Comparison of ENCODE assay signal across 14 cellular contexts in the genomic region with DNA sequence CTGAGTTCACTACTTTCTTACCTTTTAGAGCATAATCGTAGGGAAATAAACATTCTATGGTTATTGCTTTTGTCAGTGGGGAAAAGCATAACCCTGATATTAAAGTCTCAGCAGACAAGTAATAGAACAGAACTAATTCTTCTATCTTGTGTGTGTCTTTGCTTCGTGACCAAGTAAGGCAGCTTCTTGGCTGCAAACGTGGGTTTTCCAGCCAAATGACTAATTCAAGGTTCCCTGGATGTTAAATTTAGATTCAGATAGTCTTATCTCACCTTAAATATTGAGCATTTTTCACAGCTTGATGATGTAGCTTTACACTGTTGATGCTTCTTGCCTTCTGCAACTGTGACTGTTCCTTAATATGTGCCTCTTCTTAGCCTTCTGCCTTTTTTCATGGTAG.
A peak's percentile ranks its signal among the peaks of the same experiment; 100 is the strongest.
DNase-seq lines count a peak whose midpoint lies in the region; TF ChIP-seq lines count a peak whose summit lies in the region.
"Had no signal": no experiment of that assay in that cellular context is flagged by ENCODE, and none has a peak within 500 bp of the region (broad histone marks: within the 10 kb centered on the region; RNA-seq: fewer than 3 reads in every experiment).

No MANE protein-coding gene starts in this region.

- POLR2A ChIA-PET in SK-N-SH (lab: Yijun Ruan, JAX): interaction anchor here (0.6 kb wide), 1 partner anchor 69 kb away, joined by 3 read pairs; no protein-coding TSS in a partner anchor

- H3K36me3 ChIP-seq in SK-N-SH (replicated peaks in 1 of 2; ENCODE audit: control insufficient read depth in 1 of 2, insufficient read depth in 2 of 2, low read length in 1 of 2) (peaks cover 9% of the 10 kb centered on the region in 2 experiments), esophagus muscularis mucosa (no peaks in the 10 kb centered on the region)

- DNase-seq in AG10803 (ENCODE audit: low read depth) (peak; percentile 14), SK-N-SH (no peak), esophagus muscularis mucosa (ENCODE audit: extremely low spot score) (no peak), osteocyte (ENCODE audit: extremely low spot score, unreplicated experiment) (no peak), NCI-H1105 (lab: John Stamatoyannopoulos, UW) (no peak), NCI-H526 treated with DMSO at 0.1 percent for 48 hours (lab: John Stamatoyannopoulos, UW) (no peak), dedifferentiated amniotic fluid mesenchymal stem cell (ENCODE audit: extremely low spot score) (no peak)
- DNase-seq in stimulated activated CD8-positive, alpha-beta memory T cell treated with anti-CD3 and anti-CD28 coated beads, Interleukin-4, amount 100 ng/mL, for 48 hours: no peak
- DNase-seq: activated CD8-positive, alpha-beta T cell treated with anti-CD3 and anti-CD28 coated beads for 36 hours; naive thymus-derived CD8-positive, alpha-beta T cell; NK-92 treated with Interleukin-12 subunit alpha and Interleukin-12 subunit beta, amount 100 ng/mL, for 24 hours; SIG-M5 had no signal

- no peak for TF ChIP-seq POLR2A in esophagus muscularis mucosa (IDR thresholded peaks at IDR 0.05; ENCODE audit: low read depth)

- H3K9me3 ChIP-seq in SK-N-SH (no peaks in the 10 kb centered on the region), esophagus muscularis mucosa (no peaks in the 10 kb centered on the region)

- H3K27ac Mint-ChIP-seq in osteocyte (ENCODE audit: unreplicated experiment): peak overlapping the region; percentile 46
- H3K27ac Mint-ChIP-seq: activated CD8-positive, alpha-beta T cell treated with anti-CD3 and anti-CD28 coated beads for 36 hours; activated T-helper 2 cell treated with anti-CD3 and anti-CD28 coated beads, Interferon-gamma antibody, Interleukin-2, Interleukin-4, amounts not matched to agents 10 μg/mL and 5 μg/mL and 100 μg/mL, durations not matched to agents 14 hours and 24 hours and 36 hours; naive thymus-derived CD8-positive, alpha-beta T cell had no signal

- H3F3A ChIP-seq in SK-N-SH (replicated peaks; ENCODE audit: insufficient read depth): peaks cover 24% of the 10 kb centered on the region

- peaks cover 10% of the 10 kb centered on the region for H3K36me3 Mint-ChIP-seq in osteocyte (ENCODE audit: unreplicated experiment)

- no peaks in the 10 kb centered on the region for H4K20me1 ChIP-seq in SK-N-SH (ENCODE audit: insufficient read depth)

- H3K9me2 ChIP-seq in SK-N-SH: no peaks in the 10 kb centered on the region

- H3K4me1 ChIP-seq in SK-N-SH (ENCODE audit: control insufficient read depth in 1 of 2, insufficient read depth in 2 of 2, low read depth in 1 of 2, low read length in 1 of 2) (peaks cover 14 to 16% of the 10 kb centered on the region in 2 experiments; a peak in 3 of 4 replicates), esophagus muscularis mucosa (peaks cover 21 to 35% (median 30%) of the 10 kb centered on the region in 4 donors)

- H3K9ac ChIP-seq in SK-N-SH: peak overlapping the region; percentile 31; the same call in 1 of the 2 replicates

- H3K9me3 Mint-ChIP-seq in osteocyte (ENCODE audit: unreplicated experiment): peaks cover 8% of the 10 kb centered on the region
- H3K9me3 Mint-ChIP-seq: activated T-helper 2 cell treated with anti-CD3 and anti-CD28 coated beads, Interferon-gamma antibody, Interleukin-2, Interleukin-4, amounts not matched to agents 10 μg/mL and 5 μg/mL and 100 μg/mL, durations not matched to agents 14 hours and 24 hours and 36 hours had no signal

- 0 out of 2 replicates have a peak, but pooled peaks cover 3% of the 10 kb centered on the region for H3K79me2 ChIP-seq in SK-N-SH (ENCODE audit: insufficient read depth)

- TF ChIP-seq RAD21 in SK-N-SH (IDR thresholded peaks at IDR 0.05; ENCODE audit: low read length): no peak

- peak overlapping the region in 1 of 2 experiments; percentile 80; a peak in 2 of 4 replicates for H3K27ac ChIP-seq in SK-N-SH (ENCODE audit: low read depth in 2 of 2, low read length in 1 of 2)
- peak overlapping the region in 3 of 4 donors; percentile 38 to 57 (median 56) for H3K27ac ChIP-seq in esophagus muscularis mucosa (replicated peaks in 1 of 4)

- CTCF ChIA-PET in SK-N-SH (lab: Yijun Ruan, JAX): no interaction called here

- no peaks in the 10 kb centered on the region for H3K27me3 Mint-ChIP-seq in osteocyte (ENCODE audit: unreplicated experiment)
- H3K27me3 Mint-ChIP-seq: activated CD8-positive, alpha-beta T cell treated with anti-CD3 and anti-CD28 coated beads for 36 hours; naive thymus-derived CD8-positive, alpha-beta T cell had no signal

- intact Hi-C loops in esophagus muscularis mucosa (cut with DNase I): no loop called here

- peaks cover 19% of the 10 kb centered on the region for H3K4me1 Mint-ChIP-seq in osteocyte (ENCODE audit: unreplicated experiment)

- H3K4me2 ChIP-seq in SK-N-SH: 0 out of 2 replicates have a peak overlapping the region, but pooled peaks have one; percentile 14
- H3K4me2 ChIP-seq: smooth muscle cell had no signal

- H3K4me3 ChIP-seq in AG10803 (ENCODE audit: low read length) (no peak overlapping the region), SK-N-SH (ENCODE audit: low read depth in 2 of 2, low read length in 1 of 2) (no peak overlapping the region), esophagus muscularis mucosa (no peak overlapping the region)
- H3K4me3 ChIP-seq: smooth muscle cell had no signal

- no peak for TF ChIP-seq CTCF in AG10803 (conservative IDR thresholded peaks at IDR 0.05; ENCODE audit: low read length)
- TF ChIP-seq CTCF in SK-N-SH (IDR thresholded peaks at IDR 0.05): no peak
- no peak for TF ChIP-seq CTCF in esophagus muscularis mucosa (IDR thresholded peaks at IDR 0.05)
- no peak for TF ChIP-seq CTCF in osteocyte (IDR thresholded peaks at IDR 0.05)

- no peak for TF ChIP-seq EP300 in SK-N-SH (IDR thresholded peaks at IDR 0.05; ENCODE audit: borderline replicate concordance in 1 of 2, low read depth in 1 of 2, low read length in 1 of 2)
- TF ChIP-seq EP300 in esophagus muscularis mucosa (IDR thresholded peaks at IDR 0.05): no peak

- H2AFZ ChIP-seq in SK-N-SH (ENCODE audit: low read depth): peak overlapping the region; percentile 4; the same call in 1 of the 2 replicates

- H3K27me3 ChIP-seq in SK-N-SH (ENCODE audit: insufficient read depth) (no peaks in the 10 kb centered on the region), esophagus muscularis mucosa (no peaks in the 10 kb centered on the region)

- H3K4me3 Mint-ChIP-seq in osteocyte (ENCODE audit: unreplicated experiment): no peak overlapping the region
- H3K4me3 Mint-ChIP-seq: activated CD8-positive, alpha-beta T cell treated with anti-CD3 and anti-CD28 coated beads for 36 hours had no signal

- WGBS in SK-N-SH (ENCODE audit: low lambda C conversion rate): 72% methylated on average over 3 of the region's 3 CpGs
- WGBS in esophagus muscularis mucosa: 39% methylated on average over 3 of the region's 3 CpGs

TF ChIP-seq in SK-N-SH, 30 proteins besides CTCF, POLR2A, EP300 and RAD21 (continues in another document):
- TF ChIP-seq ELF1 (IDR thresholded peaks at IDR 0.05) (no peak), GABPA (IDR thresholded peaks at IDR 0.05; ENCODE audit: low read depth) (no peak), TAF1 (IDR thresholded peaks at IDR 0.05; ENCODE audit: borderline replicate concordance, low read depth, low read length) (no peak), YY1 (IDR thresholded peaks at IDR 0.05; ENCODE audit: low read depth) (no peak), IRF3 (IDR thresholded peaks at IDR 0.05; ENCODE audit: low read depth, low read length) (no peak), NFIC (IDR thresholded peaks at IDR 0.05; ENCODE audit: borderline replicate concordance) (peak; percentile 76), RCOR1 (IDR thresholded peaks at IDR 0.05; ENCODE audit: low read length) (no peak), MEF2A (IDR thresholded peaks at IDR 0.05; ENCODE audit: borderline replicate concordance, low read depth) (peak; percentile 53), MAX (IDR thresholded peaks at IDR 0.05; ENCODE audit: low read depth) (no peak), USF1 (IDR thresholded peaks at IDR 0.05; ENCODE audit: borderline replicate concordance, low read depth) (no peak)
- TF ChIP-seq, protein P1, sequence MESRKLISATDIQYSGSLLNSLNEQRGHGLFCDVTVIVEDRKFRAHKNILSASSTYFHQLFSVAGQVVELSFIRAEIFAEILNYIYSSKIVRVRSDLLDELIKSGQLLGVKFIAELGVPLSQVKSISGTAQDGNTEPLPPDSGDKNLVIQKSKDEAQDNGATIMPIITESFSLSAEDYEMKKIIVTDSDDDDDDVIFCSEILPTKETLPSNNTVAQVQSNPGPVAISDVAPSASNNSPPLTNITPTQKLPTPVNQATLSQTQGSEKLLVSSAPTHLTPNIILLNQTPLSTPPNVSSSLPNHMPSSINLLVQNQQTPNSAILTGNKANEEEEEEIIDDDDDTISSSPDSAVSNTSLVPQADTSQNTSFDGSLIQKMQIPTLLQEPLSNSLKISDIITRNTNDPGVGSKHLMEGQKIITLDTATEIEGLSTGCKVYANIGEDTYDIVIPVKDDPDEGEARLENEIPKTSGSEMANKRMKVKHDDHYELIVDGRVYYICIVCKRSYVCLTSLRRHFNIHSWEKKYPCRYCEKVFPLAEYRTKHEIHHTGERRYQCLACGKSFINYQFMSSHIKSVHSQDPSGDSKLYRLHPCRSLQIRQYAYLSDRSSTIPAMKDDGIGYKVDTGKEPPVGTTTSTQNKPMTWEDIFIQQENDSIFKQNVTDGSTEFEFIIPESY (IDR thresholded peaks at IDR 0.05; ENCODE audit: borderline replicate concordance, low read depth): no peak
